1 cellular context compared by ENCODE assay signal in genomic region chr5:131277875-131278795, GRCh38.
TF ChIP-seq lines count a peak whose summit lies in the region.

No MANE protein-coding gene starts in this region.

TF ChIP-seq in HepG2, 621 proteins besides CTCF, POLR2A, EP300 and RAD21:
- TF ChIP-seq, protein P1, sequence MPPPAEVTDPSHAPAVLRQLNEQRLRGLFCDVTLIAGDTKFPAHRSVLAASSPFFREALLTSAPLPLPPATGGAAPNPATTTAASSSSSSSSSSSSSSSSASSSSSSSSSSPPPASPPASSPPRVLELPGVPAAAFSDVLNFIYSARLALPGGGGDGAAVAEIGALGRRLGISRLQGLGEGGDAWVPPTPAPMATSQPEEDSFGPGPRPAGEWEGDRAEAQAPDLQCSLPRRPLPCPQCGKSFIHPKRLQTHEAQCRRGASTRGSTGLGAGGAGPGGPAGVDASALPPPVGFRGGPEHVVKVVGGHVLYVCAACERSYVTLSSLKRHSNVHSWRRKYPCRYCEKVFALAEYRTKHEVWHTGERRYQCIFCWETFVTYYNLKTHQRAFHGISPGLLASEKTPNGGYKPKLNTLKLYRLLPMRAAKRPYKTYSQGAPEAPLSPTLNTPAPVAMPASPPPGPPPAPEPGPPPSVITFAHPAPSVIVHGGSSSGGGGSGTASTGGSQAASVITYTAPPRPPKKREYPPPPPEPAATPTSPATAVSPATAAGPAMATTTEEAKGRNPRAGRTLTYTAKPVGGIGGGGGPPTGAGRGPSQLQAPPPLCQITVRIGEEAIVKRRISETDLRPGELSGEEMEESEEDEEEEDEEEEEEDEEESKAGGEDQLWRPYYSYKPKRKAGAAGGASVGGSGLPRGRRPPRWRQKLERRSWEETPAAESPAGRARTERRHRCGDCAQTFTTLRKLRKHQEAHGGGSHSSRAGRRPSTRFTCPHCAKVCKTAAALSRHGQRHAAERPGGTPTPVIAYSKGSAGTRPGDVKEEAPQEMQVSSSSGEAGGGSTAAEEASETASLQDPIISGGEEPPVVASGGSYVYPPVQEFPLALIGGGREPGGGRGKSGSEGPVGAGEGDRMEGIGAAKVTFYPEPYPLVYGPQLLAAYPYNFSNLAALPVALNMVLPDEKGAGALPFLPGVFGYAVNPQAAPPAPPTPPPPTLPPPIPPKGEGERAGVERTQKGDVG (CRISPR knock-in tag; IDR thresholded peaks at IDR 0.05; ENCODE audit: borderline replicate concordance), result no peak
- no peak for TF ChIP-seq SIX4 (CRISPR knock-in tag; IDR thresholded peaks at IDR 0.05)
- TF ChIP-seq PCBP1 (IDR thresholded peaks at IDR 0.05; ENCODE audit: borderline replicate concordance, low read depth, low read length), result peak; percentile 98
- peak; percentile 99 for TF ChIP-seq HNRNPK (IDR thresholded peaks at IDR 0.05; ENCODE audit: low read depth, low read length, poor library complexity, severe bottlenecking)
- TF ChIP-seq GATAD1 (CRISPR knock-in tag; IDR thresholded peaks at IDR 0.05), result no peak
- no peak for TF ChIP-seq ATF6 (CRISPR knock-in tag; conservative IDR thresholded peaks at IDR 0.05)
- TF ChIP-seq, protein P2, sequence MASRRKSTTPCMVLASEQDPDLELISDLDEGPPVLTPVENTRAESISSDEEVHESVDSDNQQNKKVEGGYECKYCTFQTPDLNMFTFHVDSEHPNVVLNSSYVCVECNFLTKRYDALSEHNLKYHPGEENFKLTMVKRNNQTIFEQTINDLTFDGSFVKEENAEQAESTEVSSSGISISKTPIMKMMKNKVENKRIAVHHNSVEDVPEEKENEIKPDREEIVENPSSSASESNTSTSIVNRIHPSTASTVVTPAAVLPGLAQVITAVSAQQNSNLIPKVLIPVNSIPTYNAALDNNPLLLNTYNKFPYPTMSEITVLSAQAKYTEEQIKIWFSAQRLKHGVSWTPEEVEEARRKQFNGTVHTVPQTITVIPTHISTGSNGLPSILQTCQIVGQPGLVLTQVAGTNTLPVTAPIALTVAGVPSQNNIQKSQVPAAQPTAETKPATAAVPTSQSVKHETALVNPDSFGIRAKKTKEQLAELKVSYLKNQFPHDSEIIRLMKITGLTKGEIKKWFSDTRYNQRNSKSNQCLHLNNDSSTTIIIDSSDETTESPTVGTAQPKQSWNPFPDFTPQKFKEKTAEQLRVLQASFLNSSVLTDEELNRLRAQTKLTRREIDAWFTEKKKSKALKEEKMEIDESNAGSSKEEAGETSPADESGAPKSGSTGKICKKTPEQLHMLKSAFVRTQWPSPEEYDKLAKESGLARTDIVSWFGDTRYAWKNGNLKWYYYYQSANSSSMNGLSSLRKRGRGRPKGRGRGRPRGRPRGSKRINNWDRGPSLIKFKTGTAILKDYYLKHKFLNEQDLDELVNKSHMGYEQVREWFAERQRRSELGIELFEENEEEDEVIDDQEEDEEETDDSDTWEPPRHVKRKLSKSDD (CRISPR knock-in tag; IDR thresholded peaks at IDR 0.05; ENCODE audit: low read depth), result no peak
- TF ChIP-seq CENPX (CRISPR knock-in tag; IDR thresholded peaks at IDR 0.05), result no peak
- no peak for TF ChIP-seq LRRFIP1 (CRISPR knock-in tag; conservative IDR thresholded peaks at IDR 0.05)
- no peak for TF ChIP-seq NFE2L2 (IDR thresholded peaks at IDR 0.05; ENCODE audit: low read length)
- TF ChIP-seq ZNF839 (CRISPR knock-in tag; IDR thresholded peaks at IDR 0.05; ENCODE audit: borderline replicate concordance), result no peak
- TF ChIP-seq ZSCAN25 (CRISPR knock-in tag; IDR thresholded peaks at IDR 0.05), result no peak
- no peak for TF ChIP-seq ZFP36L1 (CRISPR knock-in tag; IDR thresholded peaks at IDR 0.05)
- TF ChIP-seq ZNF589 (CRISPR knock-in tag; conservative IDR thresholded peaks at IDR 0.05), result no peak
- TF ChIP-seq PCBP2 (optimal IDR thresholded peaks at IDR 0.05; ENCODE audit: low read depth, low read length, poor library complexity, severe bottlenecking), result peak; percentile 80
- no peak for TF ChIP-seq IKZF5 (CRISPR knock-in tag; IDR thresholded peaks at IDR 0.05)
- TF ChIP-seq BHLHE40 (IDR thresholded peaks at IDR 0.05; ENCODE audit: low read length), result no peak
- no peak for TF ChIP-seq CHD2 (IDR thresholded peaks at IDR 0.05; ENCODE audit: low read depth, low read length)
- no peak for TF ChIP-seq ZNF646 (CRISPR knock-in tag; IDR thresholded peaks at IDR 0.05)
